ENCODE assay signal across 22 cellular contexts in the genomic region with DNA sequence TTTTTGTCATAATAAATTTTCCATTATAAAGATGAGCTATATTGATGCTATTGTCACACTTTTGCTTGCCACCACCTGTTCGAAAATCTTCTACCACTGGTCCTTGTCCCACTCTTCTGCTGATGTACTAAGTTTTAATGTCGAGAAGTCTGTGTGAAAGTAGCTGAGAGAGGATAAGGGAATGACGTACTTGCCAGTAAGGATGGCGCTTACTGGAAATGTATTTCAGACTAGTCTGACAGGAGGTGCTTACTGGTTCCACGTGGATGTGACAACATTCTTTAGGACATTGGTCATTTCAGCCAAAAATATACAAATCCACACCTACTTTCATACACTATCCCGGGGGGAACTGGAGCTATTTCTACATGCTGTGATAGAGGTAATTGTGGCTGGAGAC.
"Had no signal": no experiment of that assay in that cellular context is flagged by ENCODE, and none has a peak within 500 bp of the region (broad histone marks: within the 10 kb centered on the region; RNA-seq: fewer than 3 reads in every experiment).

No MANE protein-coding gene starts in this region.

- ATAC-seq: esophagus mucosa, left lung, natural killer cell, right lobe of liver had no signal

- H3K27ac ChIP-seq: ascending aorta, brain microvascular endothelial cell, left lung, right lobe of liver, spleen, suprapubic skin, tibial artery had no signal

- H3K27ac Mint-ChIP-seq: activated CD4-positive, alpha-beta memory T cell treated with anti-CD3 and anti-CD28 coated beads for 36 hours; activated CD4-positive, alpha-beta T cell treated with anti-CD3 and anti-CD28 coated beads, Interleukin-2, amount 10 ng/mL, durations not matched to agents 24 days and 14 days; activated naive CD4-positive, alpha-beta T cell treated with anti-CD3 and anti-CD28 coated beads, Interleukin-2, amount 10 ng/mL, durations not matched to agents 7 days and 5 days; activated naive CD8-positive, alpha-beta T cell treated with anti-CD3 and anti-CD28 coated beads, Interleukin-2, amount 10 ng/mL, durations not matched to agents 7 days and 5 days; activated T-cell treated with anti-CD3 and anti-CD28 coated beads, Interleukin-2, amount 50 U/mL, for 24 hours; dendritic cell treated with granulocyte-macrophage colony-stimulating factor and Interleukin-4, amounts not matched to agents 40 ng/mL and 50 ng/mL, for 4 days; endodermal cell; natural killer cell had no signal

- H3K36me3 Mint-ChIP-seq: activated CD4-positive, alpha-beta memory T cell treated with anti-CD3 and anti-CD28 coated beads for 36 hours; activated naive CD4-positive, alpha-beta T cell treated with anti-CD3 and anti-CD28 coated beads, Interleukin-2, amount 10 ng/mL, durations not matched to agents 7 days and 5 days; activated naive CD8-positive, alpha-beta T cell treated with anti-CD3 and anti-CD28 coated beads, Interleukin-2, amount 10 ng/mL, durations not matched to agents 7 days and 5 days; natural killer cell had no signal

- H3K4me1 Mint-ChIP-seq: activated CD4-positive, alpha-beta T cell treated with anti-CD3 and anti-CD28 coated beads, Interleukin-2, amount 10 ng/mL, durations not matched to agents 24 days and 14 days; activated naive CD4-positive, alpha-beta T cell treated with anti-CD3 and anti-CD28 coated beads, Interleukin-2, amount 10 ng/mL, durations not matched to agents 7 days and 5 days; activated naive CD8-positive, alpha-beta T cell treated with anti-CD3 and anti-CD28 coated beads, Interleukin-2, amount 10 ng/mL, durations not matched to agents 7 days and 5 days; endodermal cell; natural killer cell had no signal

- H3K9me3 Mint-ChIP-seq: activated CD4-positive, alpha-beta T cell treated with anti-CD3 and anti-CD28 coated beads, Interleukin-2, amount 10 ng/mL, durations not matched to agents 24 days and 14 days; dendritic cell treated with granulocyte-macrophage colony-stimulating factor and Interleukin-4, amounts not matched to agents 40 ng/mL and 50 ng/mL, for 4 days had no signal

- H3K36me3 ChIP-seq: ascending aorta, brain microvascular endothelial cell, left lung, right lobe of liver, spleen, suprapubic skin, tibial artery had no signal

- H3K4me3 ChIP-seq: ascending aorta, left lung, right lobe of liver, spleen, suprapubic skin, tibial artery had no signal

- H3K9me3 ChIP-seq: ascending aorta, right lobe of liver, suprapubic skin, tibial artery had no signal

- H3K4me1 ChIP-seq: ascending aorta, left lung, right lobe of liver, spleen, suprapubic skin, tibial artery had no signal

- H3K27me3 ChIP-seq: ascending aorta, brain microvascular endothelial cell, left lung, right lobe of liver, spleen, suprapubic skin, tibial artery had no signal

- DNase-seq: activated CD4-positive, alpha-beta memory T cell treated with anti-CD3 and anti-CD28 coated beads for 36 hours; activated CD4-positive, alpha-beta T cell treated with anti-CD3 and anti-CD28 coated beads, Interleukin-2, amount 10 ng/mL, durations not matched to agents 24 days and 14 days; activated CD4-positive, CD25-positive, alpha-beta regulatory T cell treated with anti-CD3 and anti-CD28 coated beads, Interleukin-2, amount 50 U/mL, for 72 hours; activated CD8-positive, alpha-beta memory T cell treated with anti-CD3 and anti-CD28 coated beads, Interleukin-2, amount 50 U/mL, for 48 hours; activated gamma-delta T cell; activated naive CD4-positive, alpha-beta T cell treated with anti-CD3 and anti-CD28 coated beads, Interleukin-2, amount 10 ng/mL, durations not matched to agents 7 days and 5 days; activated naive CD8-positive, alpha-beta T cell treated with anti-CD3 and anti-CD28 coated beads, Interleukin-2, amount 10 ng/mL, durations not matched to agents 7 days and 5 days; activated T-cell treated with anti-CD3 and anti-CD28 coated beads, Interleukin-2, amount 50 U/mL, for 24 hours; endodermal cell; left lung; midbrain; natural killer cell; right lobe of liver; spleen; stimulated activated naive CD4-positive, alpha-beta T cell; T-helper 2 cell; tibial artery had no signal

- H3K27me3 Mint-ChIP-seq: activated CD4-positive, alpha-beta memory T cell treated with anti-CD3 and anti-CD28 coated beads for 36 hours; activated CD4-positive, alpha-beta T cell treated with anti-CD3 and anti-CD28 coated beads, Interleukin-2, amount 10 ng/mL, durations not matched to agents 24 days and 14 days; activated naive CD4-positive, alpha-beta T cell treated with anti-CD3 and anti-CD28 coated beads, Interleukin-2, amount 10 ng/mL, durations not matched to agents 7 days and 5 days; activated naive CD8-positive, alpha-beta T cell treated with anti-CD3 and anti-CD28 coated beads, Interleukin-2, amount 10 ng/mL, durations not matched to agents 7 days and 5 days; activated T-cell treated with anti-CD3 and anti-CD28 coated beads, Interleukin-2, amount 50 U/mL, for 24 hours; dendritic cell treated with granulocyte-macrophage colony-stimulating factor and Interleukin-4, amounts not matched to agents 40 ng/mL and 50 ng/mL, for 4 days had no signal

- H3K4me3 Mint-ChIP-seq: activated CD4-positive, alpha-beta memory T cell treated with anti-CD3 and anti-CD28 coated beads for 36 hours; activated CD4-positive, alpha-beta T cell treated with anti-CD3 and anti-CD28 coated beads, Interleukin-2, amount 10 ng/mL, durations not matched to agents 24 days and 14 days; activated naive CD4-positive, alpha-beta T cell treated with anti-CD3 and anti-CD28 coated beads, Interleukin-2, amount 10 ng/mL, durations not matched to agents 7 days and 5 days; activated naive CD8-positive, alpha-beta T cell treated with anti-CD3 and anti-CD28 coated beads, Interleukin-2, amount 10 ng/mL, durations not matched to agents 7 days and 5 days; activated T-cell treated with anti-CD3 and anti-CD28 coated beads, Interleukin-2, amount 50 U/mL, for 24 hours; dendritic cell treated with granulocyte-macrophage colony-stimulating factor and Interleukin-4, amounts not matched to agents 40 ng/mL and 50 ng/mL, for 4 days; endodermal cell; natural killer cell had no signal
